Comparison of ENCODE assay signal across 18 cellular contexts in genomic region chr16:2054543-2055245, GRCh38. TPM values are rescaled to one million over a fixed set of nuclear protein-coding genes. Genes with fewer than 3 reads are reported as not detected.
DNase-seq lines count a peak whose midpoint lies in the region; ATAC-seq and TF ChIP-seq lines count a peak whose summit lies in the region.
"Had no signal": no experiment of that assay in that cellular context is flagged by ENCODE, and none has a peak within 500 bp of the region (broad histone marks: within the 10 kb centered on the region; RNA-seq: fewer than 3 reads in every experiment).

No MANE protein-coding gene starts in this region.

- no peaks in the 10 kb centered on the region for H3K27me3 ChIP-seq in upper lobe of right lung
- no peaks in the 10 kb centered on the region for H3K27me3 ChIP-seq in trophoblast cell (ENCODE audit: insufficient read depth, low read length)
- H3K27me3 ChIP-seq: brain microvascular endothelial cell, gastroesophageal sphincter had no signal

- intact Hi-C loops in upper lobe of right lung (cut with DNase I) = no loop called here

- H2AFZ ChIP-seq in trophoblast cell (ENCODE audit: insufficient read depth, low read length, poor library complexity) = no peak overlapping the region

- DNase-seq in NCI-H2081 (lab: John Stamatoyannopoulos, UW) (peak; percentile 91 to 95), NCI-H2081 treated with DMSO at 0.1 percent for 48 hours (lab: John Stamatoyannopoulos, UW) (no peak), NCI-H345 (lab: John Stamatoyannopoulos, UW) (peak; percentile 80), kidney tubule cell (ENCODE audit: low spot score) (peak; percentile 47), upper lobe of right lung (peak; percentile 81), trophoblast cell (no peak), SKM-1 treated with dmso at 0.1 percent for 144 hours (lab: John Stamatoyannopoulos, UW; ENCODE audit: unreplicated experiment) (no peak)
- DNase-seq: activated CD4-positive, alpha-beta T cell treated with anti-CD3 and anti-CD28 coated beads, Interleukin-2, amount 10 ng/mL, durations not matched to agents 7 days and 5 days; brain microvascular endothelial cell; EL; NCI-H226; SK-N-SH; stimulated activated CD4-positive, alpha-beta T cell treated with anti-CD3 and anti-CD28 coated beads, Interleukin-12 subunit alpha, Interleukin-12 subunit beta, amount 100 ng/mL, for 4 hours; stimulated activated naive CD4-positive, alpha-beta T cell treated with Interleukin-2 at 50 U/mL for 16 hours had no signal

- H3K9ac ChIP-seq in trophoblast cell (ENCODE audit: low read length) = no peak overlapping the region
- H3K9ac ChIP-seq: SK-N-SH had no signal

- H3K4me3 ChIP-seq in upper lobe of right lung (no peak overlapping the region), trophoblast cell (ENCODE audit: low read depth, low read length) (no peak overlapping the region)
- H3K4me3 ChIP-seq: gastroesophageal sphincter had no signal

- H3K4me1 ChIP-seq in upper lobe of right lung (no peaks in the 10 kb centered on the region), trophoblast cell (ENCODE audit: control insufficient read depth in 1 of 2, insufficient read depth in 2 of 2, low read length in 2 of 2) (no peaks in the 10 kb centered on the region)

- H3K79me2 ChIP-seq in trophoblast cell (ENCODE audit: control insufficient read depth, insufficient read depth, low read length, poor library complexity) = no peaks in the 10 kb centered on the region

- H3K27ac ChIP-seq in upper lobe of right lung (no peak overlapping the region), trophoblast cell (ENCODE audit: low read depth, low read length) (no peak overlapping the region)
- H3K27ac ChIP-seq: brain microvascular endothelial cell, gastroesophageal sphincter, HL-60 had no signal

- no peak overlapping the region for H3K23ac ChIP-seq in trophoblast cell (ENCODE audit: low read length)

- WGBS in trophoblast cell (ENCODE audit: extremely low coverage, insufficient coverage, insufficient read length) = no CpG with 5 or more reads among the region's 29 CpGs

- no peak overlapping the region for H4K12ac ChIP-seq in trophoblast cell (ENCODE audit: low read depth, low read length)

- H3K4ac ChIP-seq in trophoblast cell (ENCODE audit: low read depth, low read length) = no peak overlapping the region

- no peaks in the 10 kb centered on the region for H3K9me3 ChIP-seq in upper lobe of right lung
- H3K9me3 ChIP-seq in trophoblast cell (ENCODE audit: insufficient read depth, low read depth, low read length) = peaks cover 6% of the 10 kb centered on the region
- H3K9me3 ChIP-seq: gastroesophageal sphincter, SK-N-SH had no signal

- no peaks in the 10 kb centered on the region for H3K79me1 ChIP-seq in trophoblast cell (ENCODE audit: low read length)

- no peak overlapping the region for H3K4me2 ChIP-seq in trophoblast cell (ENCODE audit: low read length)
- H3K4me2 ChIP-seq: SK-N-SH had no signal

- H2BK5ac ChIP-seq in trophoblast cell (ENCODE audit: low read depth, low read length, poor library complexity) = no peak overlapping the region

- no peak overlapping the region for H4K91ac ChIP-seq in trophoblast cell (ENCODE audit: low read depth, low read length)

- no peak overlapping the region for H2AK5ac ChIP-seq in trophoblast cell (ENCODE audit: low read length)

- no peak for TF ChIP-seq CTCF in upper lobe of right lung (IDR thresholded peaks at IDR 0.05)

- H2BK120ac ChIP-seq in trophoblast cell (ENCODE audit: insufficient read depth, low read length, poor library complexity) = no peak overlapping the region

- no peak overlapping the region for H3K18ac ChIP-seq in trophoblast cell (ENCODE audit: low read length)

- ATAC-seq in upper lobe of right lung = peak; percentile 56
- ATAC-seq in HG02678 (IDR thresholded peaks at IDR 0.05; ENCODE audit: unreplicated experiment) = no peak
- ATAC-seq: activated naive CD4-positive, alpha-beta T cell treated with anti-CD3 and anti-CD28 coated beads, Interleukin-2, amount 50 U/mL, for 72 hours; gastroesophageal sphincter had no signal

- H2BK12ac ChIP-seq in trophoblast cell (ENCODE audit: low read length) = no peak overlapping the region

- H4K8ac ChIP-seq in trophoblast cell (ENCODE audit: low read depth, low read length) = no peak overlapping the region

- peaks cover 62% of the 10 kb centered on the region for H3K36me3 ChIP-seq in upper lobe of right lung
- peaks cover 62 to 68% of the 10 kb centered on the region in 2 experiments for H3K36me3 ChIP-seq in trophoblast cell (ENCODE audit: control insufficient read depth in 1 of 2, insufficient read depth in 2 of 2, low read length in 2 of 2)

- no peak overlapping the region for H3K14ac ChIP-seq in trophoblast cell (ENCODE audit: low read length)

RNA-seq across cellular contexts. Expression of gene TSC2, which starts 6.9 kb away (rescaled TPM):
- 119 TPM for total RNA-seq in upper lobe of right lung
- 54.5 and 58.8 TPM in 2 replicates for polyA plus RNA-seq in trophoblast cell (2013)

RNA-seq across cellular contexts. Expression of gene NTHL1, which starts 7.1 kb away (rescaled TPM):
- 26.4 TPM for total RNA-seq in upper lobe of right lung
- polyA plus RNA-seq in trophoblast cell (2013) = 9.2 and 10.0 TPM in 2 replicates

RNA-seq across cellular contexts. Expression of gene NHERF2, which starts 28.0 kb away (rescaled TPM):
- 363 TPM for total RNA-seq in upper lobe of right lung
- polyA plus RNA-seq in trophoblast cell (2013) = 21.9 and 22.1 TPM in 2 replicates

RNA-seq across cellular contexts. Expression of gene NPW, which starts 35.1 kb away (rescaled TPM):
- total RNA-seq in upper lobe of right lung = not detected
- 0.79 and 0.94 TPM in 2 replicates for polyA plus RNA-seq in trophoblast cell (2013)
- total RNA-seq: gastroesophageal sphincter had no signal

RNA-seq across cellular contexts. Expression of gene ZNF598, which starts 45.1 kb away (rescaled TPM):
- total RNA-seq in upper lobe of right lung = 38.2 TPM
- polyA plus RNA-seq in trophoblast cell (2013) = 29.9 and 32.0 TPM in 2 replicates

Comparison
In these comparisons a context has a peak if more than half of its experiments do, and no peak if none do; other contexts are left out.
1. DNase-seq: peak in NCI-H2081 (2 of 2), NCI-H345 (single experiment), kidney tubule cell (single experiment) and upper lobe of right lung (single experiment); none in NCI-H2081 treated with DMSO at 0.1 percent for 48 hours (single experiment), trophoblast cell (0 of 2) and SKM-1 treated with dmso at 0.1 percent for 144 hours (single experiment).